Comparison of ENCODE assay signal across 10 cellular contexts in genomic region chr4:83582289-83582756, GRCh38. TPM values are rescaled to one million over a fixed set of nuclear protein-coding genes. Genes with fewer than 3 reads are reported as not detected.
DNase-seq lines count a peak whose midpoint lies in the region; ATAC-seq, FAIRE-seq and TF ChIP-seq lines count a peak whose summit lies in the region.
"Had no signal": no experiment of that assay in that cellular context is flagged by ENCODE, and none has a peak within 500 bp of the region (broad histone marks: within the 10 kb centered on the region; RNA-seq: fewer than 3 reads in every experiment).

No MANE protein-coding gene starts in this region.

- H3K4me1 ChIP-seq in Peyer's patch (peaks cover 0 to 13% (median 0%) of the 10 kb centered on the region in 4 donors), heart left ventricle (peaks cover 0 to 33% (median 7%) of the 10 kb centered on the region in 12 donors), uterus (no peaks in the 10 kb centered on the region)
- H3K4me1 ChIP-seq: BLaER1 had no signal

- intact Hi-C loops in heart left ventricle (cut with DNase I) (no loop called here), uterus (cut with DNase I; ENCODE audit: low total_unique reads) (no loop called here)

- TF ChIP-seq CTCF in Peyer's patch (IDR thresholded peaks at IDR 0.05) = peak in 1 of 6 experiments; percentile 27
- peak in 2 of 12 donors; percentile 18 to 25 for TF ChIP-seq CTCF in heart left ventricle (IDR thresholded peaks at IDR 0.05)
- TF ChIP-seq CTCF in uterus (IDR thresholded peaks at IDR 0.05) = no peak

- H3K27me3 ChIP-seq in Peyer's patch (no peaks in the 10 kb centered on the region), heart left ventricle (no peaks in the 10 kb centered on the region), uterus (no peaks in the 10 kb centered on the region)
- H3K27me3 ChIP-seq: BLaER1 had no signal

- H3K4me3 ChIP-seq in Peyer's patch (no peak overlapping the region), heart left ventricle (no peak overlapping the region), uterus (no peak overlapping the region)
- H3K4me3 ChIP-seq: BLaER1 had no signal

- TF ChIP-seq POLR2A in Peyer's patch (IDR thresholded peaks at IDR 0.05) (no peak), heart left ventricle (IDR thresholded peaks at IDR 0.05) (no peak), uterus (IDR thresholded peaks at IDR 0.05) (no peak)

- H3K36me3 ChIP-seq in Peyer's patch (peaks cover 0 to 3% (median 0%) of the 10 kb centered on the region in 3 donors), heart left ventricle (peaks cover 0 to 20% (median 0%) of the 10 kb centered on the region in 9 donors), uterus (no peaks in the 10 kb centered on the region)
- H3K36me3 ChIP-seq: BLaER1 had no signal

- DNase-seq in NCI-H82 (lab: John Stamatoyannopoulos, UW) (peak; percentile 22), NCI-H82 treated with DMSO at 0.1 percent for 48 hours (lab: John Stamatoyannopoulos, UW; ENCODE audit: unreplicated experiment) (no peak), Peyer's patch (peak; percentile 28 to 75 (median 55)), heart left ventricle (peak in 4 of 5 donors; percentile 37 to 61 (median 56)), uterus (peak; percentile 17 to 18), DMS153 treated with DMSO at 0.1 percent for 48 hours (lab: John Stamatoyannopoulos, UW; ENCODE audit: unreplicated experiment) (no peak), RCC 7860 (ENCODE audit: low spot score) (no peak)

- no peak for FAIRE-seq in RCC 7860 (lab: Jason Lieb, UNC)

- WGBS in heart left ventricle, 4 donors = 41 to 55% (median 44%) methylated on average over 7 of the region's 7 CpGs

- H3K27ac ChIP-seq in Peyer's patch (peak overlapping the region in 3 of 4 donors; percentile 27 to 82 (median 35)), heart left ventricle (peak overlapping the region in 6 of 12 donors; percentile 13 to 61 (median 36)), uterus (no peak overlapping the region)
- H3K27ac ChIP-seq: BLaER1 had no signal

- ATAC-seq in HG03060 (IDR thresholded peaks at IDR 0.05; ENCODE audit: low read depth, unreplicated experiment) (peak; percentile 75), heart left ventricle (peak; percentile 59 to 93 (median 80))
- ATAC-seq: naive thymus-derived CD8-positive, alpha-beta T cell had no signal

- H3K9me3 ChIP-seq in Peyer's patch (no peaks in the 10 kb centered on the region), heart left ventricle (no peaks in the 10 kb centered on the region), uterus (no peaks in the 10 kb centered on the region)
- H3K9me3 ChIP-seq: BLaER1 had no signal

RNA-seq across cellular contexts. Expression of gene GPAT3, which starts 46.4 kb away (rescaled TPM):
- 10 to 100 TPM in 3 of 4 donors, 1 to 10 TPM in 1; 7.4 to 86.0 (median 51.8) TPM for total RNA-seq in Peyer's patch
- 10 to 100 TPM; 26.8 to 64.5 (median 38.8) TPM for total RNA-seq in heart left ventricle
- 10 to 100 TPM; 21.3 to 53.6 TPM for polyA plus RNA-seq in heart left ventricle
- total RNA-seq in uterus = 1 to 10 TPM; 3.8 to 8.1 (median 4.7) TPM

Comparison
In these comparisons a context has a peak if more than half of its experiments do, and no peak if none do; other contexts are left out.
1. DNase-seq: peak in NCI-H82 (single experiment), Peyer's patch (3 of 3), heart left ventricle (4 of 5) and uterus (2 of 2); none in NCI-H82 treated with DMSO at 0.1 percent for 48 hours (single experiment), DMS153 treated with DMSO at 0.1 percent for 48 hours (single experiment) and RCC 7860 (single experiment).
2. H3K27ac ChIP-seq: peak in Peyer's patch (3 of 4); none in uterus (0 of 2).